Comparison of ENCODE assay signal across 30 cellular contexts in the genomic region with DNA sequence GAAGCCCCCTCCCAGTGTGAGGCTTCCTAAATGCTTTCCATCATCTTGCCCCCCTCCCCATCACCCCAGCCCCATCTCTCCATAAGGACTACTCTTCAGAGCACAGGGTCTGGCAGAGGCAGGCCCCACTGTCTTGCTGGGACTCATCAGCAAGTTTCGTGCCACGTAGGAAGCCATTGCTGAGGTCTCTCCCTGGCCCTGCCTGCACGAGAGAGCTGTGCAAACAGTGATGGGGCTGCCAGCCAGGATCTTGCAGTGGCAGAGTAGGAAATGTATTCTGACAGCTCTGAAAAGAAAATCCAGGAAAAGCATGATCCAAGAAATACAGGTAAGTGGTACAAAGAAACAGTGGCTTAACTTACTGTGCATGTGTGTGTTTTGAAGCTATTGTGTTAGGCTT. TPM values are rescaled to one million over a fixed set of nuclear protein-coding genes. Genes with fewer than 3 reads are reported as not detected.
"Had no signal": no experiment of that assay in that cellular context is flagged by ENCODE, and none has a peak within 500 bp of the region (broad histone marks: within the 10 kb centered on the region; RNA-seq: fewer than 3 reads in every experiment).

No MANE protein-coding gene starts in this region.

- ATAC-seq: activated CD8-positive, alpha-beta T cell treated with anti-CD3 and anti-CD28 coated beads for 36 hours; activated T-cell treated with anti-CD3 and anti-CD28 coated beads, Interleukin-2, amount 50 U/mL, for 72 hours; activated T-helper 17 cell treated with anti-CD3 and anti-CD28 coated beads, Interleukin-2, amount 50 U/mL, for 72 hours had no signal

- H3K27ac ChIP-seq: brain microvascular endothelial cell, PC-9 had no signal

- H3K4me3 ChIP-seq: MG63, PC-9 had no signal

- DNase-seq: activated CD4-positive, alpha-beta T cell treated with anti-CD3 and anti-CD28 coated beads, Interleukin-2, amount 10 ng/mL, durations not matched to agents 24 days and 14 days; activated CD4-positive, alpha-beta T cell treated with anti-CD3 and anti-CD28 coated beads, Interleukin-2, amount 50 U/mL, for 4 hours; activated CD8-positive, alpha-beta T cell treated with anti-CD3 and anti-CD28 coated beads for 36 hours; activated effector memory CD4-positive, alpha-beta T cell treated with anti-CD3 and anti-CD28 coated beads, Interleukin-2, amount 50 U/mL, for 16 hours; activated naive CD4-positive, alpha-beta T cell; activated naive CD4-positive, alpha-beta T cell treated with anti-CD3 and anti-CD28 coated beads, Interleukin-2, amount 50 U/mL, for 16 hours; activated naive CD8-positive, alpha-beta T cell treated with anti-CD3 and anti-CD28 coated beads for 36 hours; activated T-cell treated with anti-CD3 and anti-CD28 coated beads, Interleukin-2, amount 50 U/mL, for 1 hour; activated T-cell treated with anti-CD3 and anti-CD28 coated beads, Interleukin-2, amount 50 U/mL, for 72 hours; amniotic stem cell; aorta; brain microvascular endothelial cell; central memory CD4-positive, alpha-beta T cell; Karpas-422; MG63; NCI-H1048; NCI-H1105 treated with DMSO at 0.1 percent for 48 hours; NCI-H1436; NCI-H187; NCI-H2081 treated with DMSO at 0.1 percent for 48 hours; NCI-H226; NCI-H446 treated with DMSO at 0.1 percent for 48 hours; NCI-H524; PC-9; Right ventricle myocardium superior; SW 1271; T-helper 1 cell; T1000 had no signal

- H3K27me3 Mint-ChIP-seq: activated CD8-positive, alpha-beta T cell treated with anti-CD3 and anti-CD28 coated beads for 36 hours; activated naive CD8-positive, alpha-beta T cell treated with anti-CD3 and anti-CD28 coated beads for 36 hours; activated T-helper 17 cell treated with anti-CD3 and anti-CD28 coated beads, Interleukin-2, amount 50 U/mL, for 72 hours had no signal

- H3K27me3 ChIP-seq: brain microvascular endothelial cell, MG63 had no signal

- H3K9me3 ChIP-seq: MG63 had no signal

- H3K4me1 Mint-ChIP-seq: activated CD4-positive, alpha-beta T cell treated with anti-CD3 and anti-CD28 coated beads, Interleukin-2, amount 10 ng/mL, durations not matched to agents 24 days and 14 days; activated naive CD8-positive, alpha-beta T cell treated with anti-CD3 and anti-CD28 coated beads for 36 hours; activated T-helper 17 cell treated with anti-CD3 and anti-CD28 coated beads, Interleukin-2, amount 50 U/mL, for 72 hours had no signal

- H3K4me3 Mint-ChIP-seq: activated CD4-positive, alpha-beta T cell treated with anti-CD3 and anti-CD28 coated beads, Interleukin-2, amount 10 ng/mL, durations not matched to agents 24 days and 14 days; activated CD8-positive, alpha-beta T cell treated with anti-CD3 and anti-CD28 coated beads for 36 hours; activated naive CD8-positive, alpha-beta T cell treated with anti-CD3 and anti-CD28 coated beads for 36 hours; activated T-cell treated with anti-CD3 and anti-CD28 coated beads, Interleukin-2, amount 50 U/mL, for 72 hours; activated T-helper 17 cell treated with anti-CD3 and anti-CD28 coated beads, Interleukin-2, amount 50 U/mL, for 72 hours had no signal

- H3K36me3 ChIP-seq: brain microvascular endothelial cell, MG63 had no signal

- H3K27ac Mint-ChIP-seq: activated CD4-positive, alpha-beta T cell treated with anti-CD3 and anti-CD28 coated beads, Interleukin-2, amount 10 ng/mL, durations not matched to agents 24 days and 14 days; activated CD8-positive, alpha-beta T cell treated with anti-CD3 and anti-CD28 coated beads for 36 hours; activated naive CD8-positive, alpha-beta T cell treated with anti-CD3 and anti-CD28 coated beads for 36 hours; activated T-cell treated with anti-CD3 and anti-CD28 coated beads, Interleukin-2, amount 50 U/mL, for 72 hours; activated T-helper 17 cell treated with anti-CD3 and anti-CD28 coated beads, Interleukin-2, amount 50 U/mL, for 72 hours had no signal

RNA-seq across cellular contexts. Expression of gene ISL2, which starts 22.6 kb away (rescaled TPM):
- total RNA-seq: aorta, cerebellum, Right ventricle myocardium superior had no signal
- polyA plus RNA-seq: aorta had no signal
